23 cellular contexts compared by ENCODE assay signal in genomic region chr2:217475101-217475500, GRCh38.
"Had no signal": no experiment of that assay in that cellular context is flagged by ENCODE, and none has a peak within 500 bp of the region (broad histone marks: within the 10 kb centered on the region; RNA-seq: fewer than 3 reads in every experiment).

No MANE protein-coding gene starts in this region.

- H3K27me3 Mint-ChIP-seq: IgD-negative memory B cell had no signal

- H3K4me2 ChIP-seq: KMS-11, SK-N-SH had no signal

- H3K27ac ChIP-seq: KMS-11, RWPE1 had no signal

- H3K4me3 Mint-ChIP-seq: IgD-negative memory B cell had no signal

- DNase-seq: Kasumi-1, MM.1S, NCI-H1092 treated with DMSO at 0.1 percent for 48 hours, NCI-H1436, NCI-H187, NCI-H2029, NCI-H2081 treated with DMSO at 0.1 percent for 48 hours, NCI-H2171, NCI-H226, NCI-H446, NCI-H510A, NCI-H524 treated with DMSO at 0.1 percent for 48 hours, NCI-H69, NCI-H774, PC-3, SHP77, SK-N-SH had no signal

- H3K4me1 Mint-ChIP-seq: IgD-negative memory B cell had no signal

- H3K27ac Mint-ChIP-seq: IgD-negative memory B cell had no signal

- FAIRE-seq: HepG2, K562 had no signal

- H3K9ac ChIP-seq: KMS-11, SK-N-SH had no signal

- H3K9me3 ChIP-seq: SK-N-SH had no signal

- ATAC-seq: HepG2, K562, Panc1, PC-3 had no signal

- H3K4me3 ChIP-seq: K562 had no signal
